16 cellular contexts compared by ENCODE assay signal in genomic region chr11:122757201-122757600, GRCh38.
DNase-seq lines count a peak whose midpoint lies in the region; ATAC-seq, FAIRE-seq and TF ChIP-seq lines count a peak whose summit lies in the region.
"Had no signal": no experiment of that assay in that cellular context is flagged by ENCODE, and none has a peak within 500 bp of the region (broad histone marks: within the 10 kb centered on the region; RNA-seq: fewer than 3 reads in every experiment).

No MANE protein-coding gene starts in this region.

- intact Hi-C loops in dendritic cell treated with granulocyte-macrophage colony-stimulating factor and Interleukin-4, amounts not matched to agents 40 ng/mL and 50 ng/mL, for 4 days (cut with micrococcal nuclease): loop anchor here (2.0 to 5.0 kb wide), 2 partner anchors 50 to 124 kb away; no protein-coding TSS in a partner anchor

- POLR2A ChIA-PET in activated naive CD8-positive, alpha-beta T cell treated with anti-CD3 and anti-CD28 coated beads, Interleukin-2, amount 10 ng/mL, durations not matched to agents 7 days and 5 days (lab: Charles Lee): interaction anchor here (1.4 to 5.4 kb wide), 5 partner anchors 12 to 123 kb away, joined by 3 to 43 read pairs (median 9); partner anchors contain the start of gene UBASH3B

- peaks cover 8% of the 10 kb centered on the region for H3K36me3 Mint-ChIP-seq in activated naive CD8-positive, alpha-beta T cell treated with anti-CD3 and anti-CD28 coated beads, Interleukin-2, amount 10 ng/mL, durations not matched to agents 7 days and 5 days
- peaks cover 3% of the 10 kb centered on the region for H3K36me3 Mint-ChIP-seq in activated naive CD8-positive, alpha-beta T cell treated with anti-CD3 and anti-CD28 coated beads, Interleukin-2, amount 50 U/mL, for 24 hours (ENCODE audit: low read depth)
- no peaks in the 10 kb centered on the region for H3K36me3 Mint-ChIP-seq in dendritic cell treated with granulocyte-macrophage colony-stimulating factor and Interleukin-4, amounts not matched to agents 40 ng/mL and 50 ng/mL, for 4 days (ENCODE audit: low read depth)
- H3K36me3 Mint-ChIP-seq: CD8-positive, alpha-beta T cell had no signal

- peak overlapping the region; percentile 79 for H3K27ac Mint-ChIP-seq in activated naive CD8-positive, alpha-beta T cell treated with anti-CD3 and anti-CD28 coated beads, Interleukin-2, amount 10 ng/mL, durations not matched to agents 7 days and 5 days
- no peak overlapping the region for H3K27ac Mint-ChIP-seq in activated naive CD8-positive, alpha-beta T cell treated with anti-CD3 and anti-CD28 coated beads, Interleukin-2, amount 50 U/mL, for 24 hours
- H3K27ac Mint-ChIP-seq in dendritic cell treated with granulocyte-macrophage colony-stimulating factor and Interleukin-4, amounts not matched to agents 40 ng/mL and 50 ng/mL, for 4 days: peak overlapping the region; percentile 51
- H3K27ac Mint-ChIP-seq: CD8-positive, alpha-beta T cell; H9; IgD-negative memory B cell had no signal

- peak; percentile 42 for FAIRE-seq in HTR-8/SVneo (lab: Jason Lieb, UNC)
- FAIRE-seq: D721Med had no signal

- TF ChIP-seq CTCF in foreskin fibroblast (IDR thresholded peaks at IDR 0.05; ENCODE audit: low read depth, low read length): no peak

- no peak for ATAC-seq in activated naive CD8-positive, alpha-beta T cell treated with anti-CD3 and anti-CD28 coated beads, Interleukin-2, amount 10 ng/mL, durations not matched to agents 7 days and 5 days (ENCODE audit: low read depth)
- ATAC-seq in activated naive CD8-positive, alpha-beta T cell treated with anti-CD3 and anti-CD28 coated beads, Interleukin-2, amount 50 U/mL, for 24 hours: no peak

- H3K9me3 Mint-ChIP-seq in activated naive CD8-positive, alpha-beta T cell treated with anti-CD3 and anti-CD28 coated beads, Interleukin-2, amount 10 ng/mL, durations not matched to agents 7 days and 5 days: no peaks in the 10 kb centered on the region
- no peaks in the 10 kb centered on the region for H3K9me3 Mint-ChIP-seq in activated naive CD8-positive, alpha-beta T cell treated with anti-CD3 and anti-CD28 coated beads, Interleukin-2, amount 50 U/mL, for 24 hours
- no peaks in the 10 kb centered on the region for H3K9me3 Mint-ChIP-seq in dendritic cell treated with granulocyte-macrophage colony-stimulating factor and Interleukin-4, amounts not matched to agents 40 ng/mL and 50 ng/mL, for 4 days
- H3K9me3 Mint-ChIP-seq: CD8-positive, alpha-beta T cell; H9; IgD-negative memory B cell had no signal

- DNase-seq in activated naive CD8-positive, alpha-beta T cell treated with anti-CD3 and anti-CD28 coated beads, Interleukin-2, amount 10 ng/mL, durations not matched to agents 7 days and 5 days: no peak
- DNase-seq in activated naive CD8-positive, alpha-beta T cell treated with anti-CD3 and anti-CD28 coated beads, Interleukin-2, amount 50 U/mL, for 24 hours: no peak
- DNase-seq in HTR-8/SVneo (ENCODE audit: insufficient read length, low spot score) (no peak), cerebellar cortex (ENCODE audit: low spot score) (no peak), dedifferentiated amniotic fluid mesenchymal stem cell (ENCODE audit: extremely low spot score) (no peak), foreskin fibroblast (no peak)
- DNase-seq: 8988T; CD8-positive, alpha-beta T cell; COR-L47; DMS153; DMS79 treated with DMSO at 0.1 percent for 48 hours; GOT3; H9 had no signal

- no peaks in the 10 kb centered on the region for H3K27me3 Mint-ChIP-seq in activated naive CD8-positive, alpha-beta T cell treated with anti-CD3 and anti-CD28 coated beads, Interleukin-2, amount 10 ng/mL, durations not matched to agents 7 days and 5 days
- no peaks in the 10 kb centered on the region for H3K27me3 Mint-ChIP-seq in activated naive CD8-positive, alpha-beta T cell treated with anti-CD3 and anti-CD28 coated beads, Interleukin-2, amount 50 U/mL, for 24 hours
- H3K27me3 Mint-ChIP-seq in dendritic cell treated with granulocyte-macrophage colony-stimulating factor and Interleukin-4, amounts not matched to agents 40 ng/mL and 50 ng/mL, for 4 days: no peaks in the 10 kb centered on the region

- no peak overlapping the region for H3K4me3 ChIP-seq in foreskin fibroblast (ENCODE audit: low read depth in 1 of 2, low read length in 2 of 2)

- H3K4me1 Mint-ChIP-seq in activated naive CD8-positive, alpha-beta T cell treated with anti-CD3 and anti-CD28 coated beads, Interleukin-2, amount 10 ng/mL, durations not matched to agents 7 days and 5 days: peaks cover 58% of the 10 kb centered on the region
- H3K4me1 Mint-ChIP-seq in activated naive CD8-positive, alpha-beta T cell treated with anti-CD3 and anti-CD28 coated beads, Interleukin-2, amount 50 U/mL, for 24 hours: peaks cover 71% of the 10 kb centered on the region
- peaks cover 60% of the 10 kb centered on the region for H3K4me1 Mint-ChIP-seq in dendritic cell treated with granulocyte-macrophage colony-stimulating factor and Interleukin-4, amounts not matched to agents 40 ng/mL and 50 ng/mL, for 4 days (ENCODE audit: low read depth)

- H3K4me3 Mint-ChIP-seq in activated naive CD8-positive, alpha-beta T cell treated with anti-CD3 and anti-CD28 coated beads, Interleukin-2, amount 10 ng/mL, durations not matched to agents 7 days and 5 days: no peak overlapping the region
- H3K4me3 Mint-ChIP-seq in activated naive CD8-positive, alpha-beta T cell treated with anti-CD3 and anti-CD28 coated beads, Interleukin-2, amount 50 U/mL, for 24 hours: no peak overlapping the region
- H3K4me3 Mint-ChIP-seq in dendritic cell treated with granulocyte-macrophage colony-stimulating factor and Interleukin-4, amounts not matched to agents 40 ng/mL and 50 ng/mL, for 4 days: no peak overlapping the region
- H3K4me3 Mint-ChIP-seq: CD8-positive, alpha-beta T cell; H9 had no signal
